1 cellular context compared by ENCODE assay signal in the genomic region with DNA sequence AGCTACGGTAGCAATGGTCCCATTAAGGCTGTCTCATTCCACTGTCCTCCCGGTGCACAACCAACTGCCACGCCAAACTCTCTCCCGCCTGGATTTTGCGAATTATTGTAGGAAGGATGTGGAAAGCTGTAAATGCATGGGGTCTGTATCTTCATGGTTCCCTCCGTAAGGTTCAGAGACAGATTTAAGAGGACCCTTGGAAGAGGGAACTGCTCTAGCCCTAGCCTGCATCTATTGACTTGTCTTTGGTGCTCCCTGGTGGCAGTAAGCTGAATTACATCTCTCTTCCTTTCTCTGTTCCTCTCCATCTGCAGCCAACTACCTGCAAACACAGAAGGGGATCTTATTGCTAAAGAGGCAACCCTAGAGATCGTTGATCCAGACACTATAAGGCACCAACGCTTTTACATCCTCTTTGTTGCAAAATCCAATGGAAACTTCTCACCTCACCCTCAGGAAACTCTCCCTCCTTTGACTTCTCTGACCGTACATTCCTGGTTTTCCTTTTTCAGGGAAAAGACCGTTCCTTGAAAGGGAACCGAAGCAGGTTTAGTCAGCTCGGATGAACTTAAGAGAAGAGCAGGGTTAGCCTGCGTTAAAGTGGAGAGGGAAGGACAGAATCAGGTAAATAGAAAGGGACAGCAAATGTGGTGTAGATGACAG.
TF ChIP-seq lines count a peak whose summit lies in the region.

No MANE protein-coding gene starts in this region.

TF ChIP-seq in WTC11, 78 proteins besides CTCF, POLR2A, EP300 and RAD21 (continued from another document):
- TF ChIP-seq, protein P1, sequence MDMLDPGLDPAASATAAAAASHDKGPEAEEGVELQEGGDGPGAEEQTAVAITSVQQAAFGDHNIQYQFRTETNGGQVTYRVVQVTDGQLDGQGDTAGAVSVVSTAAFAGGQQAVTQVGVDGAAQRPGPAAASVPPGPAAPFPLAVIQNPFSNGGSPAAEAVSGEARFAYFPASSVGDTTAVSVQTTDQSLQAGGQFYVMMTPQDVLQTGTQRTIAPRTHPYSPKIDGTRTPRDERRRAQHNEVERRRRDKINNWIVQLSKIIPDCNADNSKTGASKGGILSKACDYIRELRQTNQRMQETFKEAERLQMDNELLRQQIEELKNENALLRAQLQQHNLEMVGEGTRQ (CRISPR knock-in tag; IDR thresholded peaks at IDR 0.05): no peak
- no peak for TF ChIP-seq NR3C1 (CRISPR knock-in tag; conservative IDR thresholded peaks at IDR 0.05; ENCODE audit: low read depth)
- TF ChIP-seq CBFB (CRISPR knock-in tag; IDR thresholded peaks at IDR 0.05; ENCODE audit: low read depth): no peak
- no peak for TF ChIP-seq JUN (CRISPR knock-in tag; IDR thresholded peaks at IDR 0.05)
